ENCODE assay signal across 1 cellular context in the genomic region with DNA sequence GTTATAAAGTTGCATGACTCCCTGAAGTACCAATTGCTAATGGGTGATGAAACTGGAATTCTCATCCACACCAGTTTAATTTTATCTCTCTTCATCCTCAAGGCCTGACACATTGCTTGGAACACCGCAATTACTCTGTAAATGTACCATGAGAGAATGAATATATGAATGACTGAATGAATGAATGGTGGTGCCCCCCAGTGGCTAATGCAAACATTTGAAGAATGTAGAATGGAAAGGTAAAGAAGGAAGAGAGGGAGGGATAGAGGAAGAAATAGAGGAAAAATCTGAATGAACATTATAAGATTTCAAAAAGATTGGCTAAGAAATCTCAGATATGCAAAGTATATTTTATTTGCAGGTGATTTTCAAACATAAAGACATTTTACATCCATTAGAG.
A peak's percentile ranks its signal among the peaks of the same experiment; 100 is the strongest.
TF ChIP-seq lines count a peak whose summit lies in the region.

No MANE protein-coding gene starts in this region.

TF ChIP-seq in H1, 55 proteins besides CTCF, POLR2A, EP300 and RAD21:
- TF ChIP-seq, protein P1, sequence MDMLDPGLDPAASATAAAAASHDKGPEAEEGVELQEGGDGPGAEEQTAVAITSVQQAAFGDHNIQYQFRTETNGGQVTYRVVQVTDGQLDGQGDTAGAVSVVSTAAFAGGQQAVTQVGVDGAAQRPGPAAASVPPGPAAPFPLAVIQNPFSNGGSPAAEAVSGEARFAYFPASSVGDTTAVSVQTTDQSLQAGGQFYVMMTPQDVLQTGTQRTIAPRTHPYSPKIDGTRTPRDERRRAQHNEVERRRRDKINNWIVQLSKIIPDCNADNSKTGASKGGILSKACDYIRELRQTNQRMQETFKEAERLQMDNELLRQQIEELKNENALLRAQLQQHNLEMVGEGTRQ (IDR thresholded peaks at IDR 0.05; ENCODE audit: low read length): no peak
- TF ChIP-seq TEAD4 (IDR thresholded peaks at IDR 0.05; ENCODE audit: low read depth, low read length): peak; percentile 31; the same call in 1 of the 2 replicates
TF ChIP-seq in H1: peak in this region for 1.
